ENCODE assay signal across 24 cellular contexts in the genomic region with DNA sequence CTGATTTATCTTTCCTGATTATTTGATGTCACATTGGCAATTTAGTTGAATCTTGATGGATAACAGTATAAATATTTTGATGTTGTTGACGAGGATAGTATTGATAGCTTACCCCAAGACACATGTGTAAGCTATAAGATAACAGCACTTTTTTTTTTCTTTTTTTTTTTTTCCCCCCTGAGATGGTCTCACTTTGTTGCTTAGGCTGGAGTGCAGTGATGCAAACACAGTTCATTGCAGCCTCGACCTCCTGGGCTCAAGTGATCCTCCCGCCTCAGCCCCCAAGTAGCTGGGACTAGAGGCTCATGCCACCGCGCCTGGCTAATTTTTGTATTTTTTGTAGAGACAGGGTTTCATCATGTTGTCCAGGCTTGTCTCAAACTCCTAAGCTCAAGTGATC.
"Had no signal": no experiment of that assay in that cellular context is flagged by ENCODE, and none has a peak within 500 bp of the region (broad histone marks: within the 10 kb centered on the region; RNA-seq: fewer than 3 reads in every experiment).

No MANE protein-coding gene starts in this region.

- ATAC-seq: HepG2 had no signal

- H3K4me1 ChIP-seq: SJSA1 had no signal

- H3K9ac ChIP-seq: KMS-11 had no signal

- H3K27me3 ChIP-seq: SJSA1 had no signal

- DNase-seq: IMR-90, Kasumi-1, MM.1S, NCI-H1048, NCI-H1105, NCI-H1417, NCI-H1436 treated with DMSO at 0.1 percent for 48 hours, NCI-H1694, NCI-H187 treated with DMSO at 0.1 percent for 48 hours, NCI-H2029 treated with DMSO at 0.1 percent for 48 hours, NCI-H2171, NCI-H226, NCI-H446, NCI-H510A, NCI-H524 treated with DMSO at 0.1 percent for 48 hours, NCI-H69, NCI-H774, Right ventricle myocardium superior, RPMI8226, SIG-M5 had no signal

- H3K27ac ChIP-seq: KMS-11, SJSA1, SK-N-MC had no signal

- H3K4me2 ChIP-seq: KMS-11 had no signal

- H3K36me3 ChIP-seq: SJSA1 had no signal

- H3K4me3 ChIP-seq: SJSA1, SK-N-MC had no signal

- H3K9me3 ChIP-seq: SJSA1 had no signal
